1 cellular context compared by ENCODE assay signal in the genomic region with DNA sequence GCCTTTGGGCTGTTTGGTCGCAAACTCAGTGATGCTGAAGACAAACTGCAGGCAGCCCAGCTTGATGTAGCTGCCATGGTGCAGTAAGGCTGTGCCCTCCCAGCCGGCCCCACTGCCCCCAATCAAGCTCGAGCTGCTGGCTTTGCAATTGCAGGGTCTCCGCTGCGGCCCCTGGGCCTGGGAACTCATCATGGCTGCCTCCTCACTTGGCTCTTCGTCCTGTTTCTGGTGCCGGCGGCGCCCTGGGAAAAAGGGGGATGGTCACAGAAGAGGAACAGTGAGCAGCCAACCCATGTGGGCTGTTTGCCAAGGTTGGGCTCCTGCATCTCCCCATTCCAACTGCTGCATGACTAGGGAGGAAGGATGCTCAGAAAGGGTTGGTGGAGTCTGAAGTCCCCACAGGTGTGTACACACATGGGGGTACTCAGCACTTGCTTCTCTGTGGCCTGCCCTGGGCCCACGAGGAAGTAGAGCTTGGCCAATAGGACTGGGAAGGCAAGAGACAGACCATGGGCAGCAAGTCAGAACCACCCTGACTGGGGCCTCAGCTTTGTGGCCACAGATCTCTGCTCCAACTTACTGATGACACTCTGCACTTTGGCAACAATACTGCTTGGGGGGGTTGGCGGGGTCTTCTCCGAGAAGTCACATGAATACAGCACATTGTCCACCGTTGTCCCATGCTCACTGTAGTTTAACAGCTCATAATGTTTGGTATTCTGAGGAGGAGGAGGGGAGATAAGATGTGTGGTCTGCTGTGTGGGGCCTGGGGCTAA.
TF ChIP-seq lines count a peak whose summit lies in the region.

No MANE protein-coding gene starts in this region.

TF ChIP-seq in endothelial cell of umbilical vein, 7 proteins besides CTCF, POLR2A, EP300 and RAD21:
- TF ChIP-seq FOS (IDR thresholded peaks at IDR 0.05; ENCODE audit: borderline replicate concordance, insufficient read depth, low read length) (no peak), EZH2 (IDR thresholded peaks at IDR 0.05; ENCODE audit: borderline replicate concordance, low read depth, low read length, severe bottlenecking) (no peak), POLR2AphosphoS5 (IDR thresholded peaks at IDR 0.05; ENCODE audit: insufficient read depth, low read depth, low read length) (no peak), GATA2 (IDR thresholded peaks at IDR 0.05; ENCODE audit: insufficient read depth, insufficient read length, low read depth, low read length) (no peak), JUN (IDR thresholded peaks at IDR 0.05; ENCODE audit: borderline replicate concordance, insufficient read depth, insufficient read length, low read depth) (no peak), MYC (IDR thresholded peaks at IDR 0.05; ENCODE audit: low read depth, low read length) (no peak)
- TF ChIP-seq, protein P1, sequence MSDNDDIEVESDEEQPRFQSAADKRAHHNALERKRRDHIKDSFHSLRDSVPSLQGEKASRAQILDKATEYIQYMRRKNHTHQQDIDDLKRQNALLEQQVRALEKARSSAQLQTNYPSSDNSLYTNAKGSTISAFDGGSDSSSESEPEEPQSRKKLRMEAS (IDR thresholded peaks at IDR 0.05; ENCODE audit: insufficient read depth, insufficient read length): no peak
